Comparison of ENCODE assay signal across 36 cellular contexts in the genomic region with DNA sequence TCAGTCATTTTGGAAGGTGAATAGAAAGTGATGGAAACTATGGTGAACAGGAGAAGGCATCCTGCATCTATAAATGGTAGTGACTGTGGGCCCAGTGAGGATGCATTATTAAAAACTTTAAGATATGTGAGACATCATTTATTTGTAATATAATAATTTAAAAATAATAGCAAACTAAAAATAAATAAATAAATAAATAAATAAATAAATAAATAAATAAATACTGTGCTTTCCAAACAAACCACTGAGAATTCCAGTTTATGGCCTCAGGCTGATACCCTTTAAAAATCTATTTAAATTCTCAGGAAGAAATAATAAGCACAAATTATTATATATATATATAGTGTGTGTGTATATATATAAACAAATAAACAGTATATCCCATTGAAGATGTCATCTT.
"Had no signal": no experiment of that assay in that cellular context is flagged by ENCODE, and none has a peak within 500 bp of the region (broad histone marks: within the 10 kb centered on the region; RNA-seq: fewer than 3 reads in every experiment).

No MANE protein-coding gene starts in this region.

- FAIRE-seq: TTC549 had no signal

- H3K4me1 ChIP-seq: adrenal gland, body of pancreas, breast epithelium had no signal

- H3K27ac ChIP-seq: adrenal gland, body of pancreas, brain microvascular endothelial cell, breast epithelium, VCaP had no signal

- H3K4me1 Mint-ChIP-seq: activated CD4-positive, alpha-beta T cell treated with anti-CD3 and anti-CD28 coated beads for 36 hours; activated CD4-positive, alpha-beta T cell treated with anti-CD3 and anti-CD28 coated beads, Interleukin-2, amount 10 ng/mL, durations not matched to agents 24 days and 14 days; activated naive CD8-positive, alpha-beta T cell treated with anti-CD3 and anti-CD28 coated beads for 36 hours; activated T-helper 17 cell treated with anti-CD3 and anti-CD28 coated beads, Interleukin-2, amount 50 U/mL, for 72 hours; T-cell; T-helper 17 cell had no signal

- H3K4me3 ChIP-seq: adrenal gland, body of pancreas, breast epithelium had no signal

- H3K27ac Mint-ChIP-seq: activated CD4-positive, alpha-beta memory T cell treated with anti-CD3 and anti-CD28 coated beads for 36 hours; activated CD4-positive, alpha-beta T cell treated with anti-CD3 and anti-CD28 coated beads for 36 hours; activated CD4-positive, alpha-beta T cell treated with anti-CD3 and anti-CD28 coated beads, Interleukin-2, amount 10 ng/mL, durations not matched to agents 24 days and 14 days; activated CD8-positive, alpha-beta T cell treated with anti-CD3 and anti-CD28 coated beads for 36 hours; activated naive CD4-positive, alpha-beta T cell treated with anti-CD3 and anti-CD28 coated beads for 36 hours; activated naive CD4-positive, alpha-beta T cell treated with anti-CD3 and anti-CD28 coated beads, Interleukin-2, amount 50 U/mL, for 72 hours; activated naive CD8-positive, alpha-beta T cell treated with anti-CD3 and anti-CD28 coated beads for 36 hours; activated T-cell treated with anti-CD3 and anti-CD28 coated beads, Interleukin-2, amount 50 U/mL, for 72 hours; activated T-helper 1 cell treated with anti-CD3 and anti-CD28 coated beads, Interleukin-12 subunit alpha, Interleukin-12 subunit beta, Interleukin-2, Interleukin-4 antibody, amounts not matched to agents 30 ng/mL and 10 ng/mL and 1 ng/mL, durations not matched to agents 14 hours and 24 hours and 36 hours; activated T-helper 17 cell treated with anti-CD3 and anti-CD28 coated beads, Interleukin-2, amount 50 U/mL, for 72 hours; T-cell; T-helper 17 cell; T-helper 2 cell treated with Interferon-gamma antibody and Interleukin-4, amounts not matched to agents 5 μg/mL and 100 μg/mL, for 36 hours had no signal

- H3K36me3 Mint-ChIP-seq: activated CD4-positive, alpha-beta memory T cell treated with anti-CD3 and anti-CD28 coated beads for 36 hours; activated naive CD4-positive, alpha-beta T cell treated with anti-CD3 and anti-CD28 coated beads, Interleukin-2, amount 50 U/mL, for 72 hours; activated naive CD8-positive, alpha-beta T cell treated with anti-CD3 and anti-CD28 coated beads for 36 hours; T-cell had no signal

- H3K9me3 ChIP-seq: adrenal gland, body of pancreas, breast epithelium had no signal

- DNase-seq: activated CD4-positive, alpha-beta memory T cell treated with anti-CD3 and anti-CD28 coated beads for 36 hours; activated CD4-positive, alpha-beta T cell treated with anti-CD3 and anti-CD28 coated beads for 1 hour; activated CD4-positive, alpha-beta T cell treated with anti-CD3 and anti-CD28 coated beads for 36 hours; activated CD4-positive, alpha-beta T cell treated with anti-CD3 and anti-CD28 coated beads, Interleukin-2, amount 10 ng/mL, durations not matched to agents 24 days and 14 days; activated CD4-positive, alpha-beta T cell treated with anti-CD3 and anti-CD28 coated beads, Interleukin-2, amount 50 U/mL, for 1 hour; activated CD4-positive, alpha-beta T cell treated with anti-CD3 and anti-CD28 coated beads, Interleukin-2, amount 50 U/mL, for 4 hours; activated CD4-positive, CD25-positive, alpha-beta regulatory T cell; activated CD8-positive, alpha-beta memory T cell treated with anti-CD3 and anti-CD28 coated beads, Interleukin-2, amount 50 U/mL, for 4 hours; activated CD8-positive, alpha-beta T cell treated with anti-CD3 and anti-CD28 coated beads for 36 hours; activated effector memory CD4-positive, alpha-beta T cell treated with anti-CD3 and anti-CD28 coated beads, Interleukin-2, amount 50 U/mL, for 16 hours; activated gamma-delta T cell treated with Interleukin-2 at 50 U/mL for 16 hours; activated naive CD4-positive, alpha-beta T cell; activated naive CD4-positive, alpha-beta T cell treated with anti-CD3 and anti-CD28 coated beads for 36 hours; activated naive CD4-positive, alpha-beta T cell treated with anti-CD3 and anti-CD28 coated beads, Interleukin-2, amount 50 U/mL, for 16 hours; activated naive CD8-positive, alpha-beta T cell treated with anti-CD3 and anti-CD28 coated beads for 36 hours; activated T-cell treated with anti-CD3 and anti-CD28 coated beads for 4 hours; activated T-cell treated with anti-CD3 and anti-CD28 coated beads, Interleukin-2, amount 50 U/mL, for 1 hour; activated T-cell treated with anti-CD3 and anti-CD28 coated beads, Interleukin-2, amount 50 U/mL, for 4 hours; activated T-cell treated with anti-CD3 and anti-CD28 coated beads, Interleukin-2, amount 50 U/mL, for 72 hours; adrenal gland; amniotic stem cell; aorta; body of pancreas; brain microvascular endothelial cell; central memory CD4-positive, alpha-beta T cell; T-cell; T-helper 17 cell; T-helper 9 cell had no signal

- H3K9me3 Mint-ChIP-seq: activated CD8-positive, alpha-beta T cell treated with anti-CD3 and anti-CD28 coated beads for 36 hours; activated naive CD4-positive, alpha-beta T cell treated with anti-CD3 and anti-CD28 coated beads for 36 hours; activated naive CD8-positive, alpha-beta T cell treated with anti-CD3 and anti-CD28 coated beads for 36 hours; activated T-helper 1 cell treated with anti-CD3 and anti-CD28 coated beads, Interleukin-12 subunit alpha, Interleukin-12 subunit beta, Interleukin-2, Interleukin-4 antibody, amounts not matched to agents 30 ng/mL and 10 ng/mL and 1 ng/mL, durations not matched to agents 14 hours and 24 hours and 36 hours; activated T-helper 17 cell treated with anti-CD3 and anti-CD28 coated beads, Interleukin-2, amount 50 U/mL, for 72 hours had no signal

- H3K27me3 Mint-ChIP-seq: activated CD4-positive, alpha-beta memory T cell treated with anti-CD3 and anti-CD28 coated beads for 36 hours; activated CD4-positive, alpha-beta T cell treated with anti-CD3 and anti-CD28 coated beads for 36 hours; activated CD4-positive, alpha-beta T cell treated with anti-CD3 and anti-CD28 coated beads, Interleukin-2, amount 10 ng/mL, durations not matched to agents 24 days and 14 days; activated CD8-positive, alpha-beta T cell treated with anti-CD3 and anti-CD28 coated beads for 36 hours; activated naive CD8-positive, alpha-beta T cell treated with anti-CD3 and anti-CD28 coated beads for 36 hours; activated T-helper 17 cell treated with anti-CD3 and anti-CD28 coated beads, Interleukin-2, amount 50 U/mL, for 72 hours; T-cell; T-helper 17 cell had no signal

- H3K4me3 Mint-ChIP-seq: activated CD4-positive, alpha-beta memory T cell treated with anti-CD3 and anti-CD28 coated beads for 36 hours; activated CD4-positive, alpha-beta T cell treated with anti-CD3 and anti-CD28 coated beads for 36 hours; activated CD4-positive, alpha-beta T cell treated with anti-CD3 and anti-CD28 coated beads, Interleukin-2, amount 10 ng/mL, durations not matched to agents 24 days and 14 days; activated CD8-positive, alpha-beta T cell treated with anti-CD3 and anti-CD28 coated beads for 36 hours; activated naive CD4-positive, alpha-beta T cell treated with anti-CD3 and anti-CD28 coated beads for 36 hours; activated naive CD8-positive, alpha-beta T cell treated with anti-CD3 and anti-CD28 coated beads for 36 hours; activated T-cell treated with anti-CD3 and anti-CD28 coated beads, Interleukin-2, amount 50 U/mL, for 4 hours; activated T-cell treated with anti-CD3 and anti-CD28 coated beads, Interleukin-2, amount 50 U/mL, for 72 hours; activated T-helper 1 cell treated with anti-CD3 and anti-CD28 coated beads, Interleukin-12 subunit alpha, Interleukin-12 subunit beta, Interleukin-2, Interleukin-4 antibody, amounts not matched to agents 30 ng/mL and 10 ng/mL and 1 ng/mL, durations not matched to agents 14 hours and 24 hours and 36 hours; activated T-helper 17 cell treated with anti-CD3 and anti-CD28 coated beads, Interleukin-2, amount 50 U/mL, for 72 hours; T-cell; T-helper 17 cell; T-helper 2 cell treated with Interferon-gamma antibody and Interleukin-4, amounts not matched to agents 5 μg/mL and 100 μg/mL, for 36 hours had no signal

- ATAC-seq: activated CD4-positive, alpha-beta T cell treated with anti-CD3 and anti-CD28 coated beads for 36 hours; activated CD4-positive, CD25-positive, alpha-beta regulatory T cell treated with anti-CD3 and anti-CD28 coated beads, Interleukin-2, amount 50 U/mL, for 24 hours; activated CD8-positive, alpha-beta T cell treated with anti-CD3 and anti-CD28 coated beads for 36 hours; activated naive CD4-positive, alpha-beta T cell treated with anti-CD3 and anti-CD28 coated beads, Interleukin-2, amount 50 U/mL, for 72 hours; activated T-cell treated with anti-CD3 and anti-CD28 coated beads, Interleukin-2, amount 50 U/mL, for 4 hours; activated T-cell treated with anti-CD3 and anti-CD28 coated beads, Interleukin-2, amount 50 U/mL, for 72 hours; activated T-helper 17 cell treated with anti-CD3 and anti-CD28 coated beads, Interleukin-2, amount 50 U/mL, for 72 hours; body of pancreas; T-cell; T-helper 17 cell had no signal
